Comparison of ENCODE assay signal across 1 cellular context in the genomic region with DNA sequence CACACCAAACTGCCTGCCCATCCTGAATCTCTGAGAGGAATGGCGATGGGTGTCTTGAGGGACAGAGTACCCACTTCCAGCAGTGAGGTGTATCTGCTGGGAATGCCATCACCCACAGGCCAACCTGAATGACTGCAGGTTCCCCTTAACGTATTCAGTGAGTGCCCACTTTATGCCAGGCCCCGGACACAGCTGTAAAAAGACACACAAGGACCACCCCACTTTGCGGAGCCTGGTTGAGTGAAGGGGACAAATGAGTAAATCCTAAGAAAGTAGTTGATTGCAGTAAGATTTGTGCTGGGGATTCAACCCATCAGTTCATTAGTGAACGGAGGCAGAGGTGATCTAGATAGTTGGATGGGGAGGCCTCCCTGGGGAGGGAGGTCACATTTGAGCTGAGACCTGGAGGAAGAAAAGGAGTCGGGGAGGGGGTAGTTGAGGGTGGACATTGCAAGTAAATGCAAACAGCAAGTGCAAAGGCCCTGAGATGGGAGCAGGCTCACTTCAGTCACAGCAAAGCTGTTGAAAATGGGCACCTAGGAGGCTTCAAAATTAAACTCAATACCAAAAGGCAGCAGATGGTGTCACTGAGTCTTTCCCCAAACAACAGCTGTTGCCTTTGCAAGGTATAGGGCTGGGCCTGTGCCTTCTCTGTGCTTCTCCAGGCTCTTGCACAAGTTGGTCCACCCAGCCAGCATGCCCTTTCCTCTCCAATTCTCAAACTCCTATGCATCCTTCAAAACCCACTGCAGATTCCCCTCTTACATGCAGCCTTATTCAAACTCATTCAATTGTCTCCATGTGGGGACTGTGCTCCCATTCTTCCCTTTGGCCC.
TF ChIP-seq lines count a peak whose summit lies in the region.

No MANE protein-coding gene starts in this region.

TF ChIP-seq in HepG2, 621 proteins besides CTCF, POLR2A, EP300 and RAD21 (continued from another document and continues in another):
- TF ChIP-seq ZNF691 (CRISPR knock-in tag; IDR thresholded peaks at IDR 0.05; ENCODE audit: borderline replicate concordance, low read depth), result 0 out of 2 replicates have a peak, but pooled peaks have one; percentile 28
- no peak for TF ChIP-seq GTF2F1 (IDR thresholded peaks at IDR 0.05; ENCODE audit: low read length)
- TF ChIP-seq HOMEZ (CRISPR knock-in tag; IDR thresholded peaks at IDR 0.05; ENCODE audit: low read depth), result no peak
- no peak for TF ChIP-seq TCF7L2 (IDR thresholded peaks at IDR 0.05; ENCODE audit: low read depth, low read length)
- no peak for TF ChIP-seq ZNF598 (CRISPR knock-in tag; IDR thresholded peaks at IDR 0.05; ENCODE audit: borderline replicate concordance)
- no peak for TF ChIP-seq ATAD3A (CRISPR knock-in tag; IDR thresholded peaks at IDR 0.05)
- TF ChIP-seq, protein P1, sequence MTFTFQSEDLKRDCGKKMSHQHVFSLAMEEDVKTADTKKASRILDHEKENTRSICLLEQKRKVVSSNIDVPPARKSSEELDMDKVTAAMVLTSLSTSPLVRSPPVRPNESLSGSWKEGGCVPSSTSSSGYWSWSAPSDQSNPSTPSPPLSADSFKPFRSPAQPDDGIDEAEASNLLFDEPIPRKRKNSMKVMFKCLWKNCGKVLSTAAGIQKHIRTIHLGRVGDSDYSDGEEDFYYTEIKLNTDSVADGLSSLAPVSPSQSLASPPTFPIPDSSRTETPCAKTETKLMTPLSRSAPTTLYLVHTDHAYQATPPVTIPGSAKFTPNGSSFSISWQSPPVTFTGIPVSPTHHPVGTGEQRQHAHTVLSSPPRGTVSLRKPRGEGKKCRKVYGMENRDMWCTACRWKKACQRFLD (CRISPR knock-in tag; IDR thresholded peaks at IDR 0.05; ENCODE audit: borderline replicate concordance), result no peak
- no peak for TF ChIP-seq NR1H2 (CRISPR knock-in tag; IDR thresholded peaks at IDR 0.05; ENCODE audit: borderline replicate concordance, low read depth)
- TF ChIP-seq ZNF572 (CRISPR knock-in tag; IDR thresholded peaks at IDR 0.05), result no peak
- TF ChIP-seq ZC3H4 (CRISPR knock-in tag; IDR thresholded peaks at IDR 0.05; ENCODE audit: borderline replicate concordance), result peak; percentile 94; the same call in 1 of the 2 replicates
- TF ChIP-seq ZNF230 (CRISPR knock-in tag; IDR thresholded peaks at IDR 0.05), result no peak
- no peak for TF ChIP-seq MED8 (CRISPR knock-in tag; IDR thresholded peaks at IDR 0.05; ENCODE audit: insufficient replicate concordance)
- TF ChIP-seq, protein P2, sequence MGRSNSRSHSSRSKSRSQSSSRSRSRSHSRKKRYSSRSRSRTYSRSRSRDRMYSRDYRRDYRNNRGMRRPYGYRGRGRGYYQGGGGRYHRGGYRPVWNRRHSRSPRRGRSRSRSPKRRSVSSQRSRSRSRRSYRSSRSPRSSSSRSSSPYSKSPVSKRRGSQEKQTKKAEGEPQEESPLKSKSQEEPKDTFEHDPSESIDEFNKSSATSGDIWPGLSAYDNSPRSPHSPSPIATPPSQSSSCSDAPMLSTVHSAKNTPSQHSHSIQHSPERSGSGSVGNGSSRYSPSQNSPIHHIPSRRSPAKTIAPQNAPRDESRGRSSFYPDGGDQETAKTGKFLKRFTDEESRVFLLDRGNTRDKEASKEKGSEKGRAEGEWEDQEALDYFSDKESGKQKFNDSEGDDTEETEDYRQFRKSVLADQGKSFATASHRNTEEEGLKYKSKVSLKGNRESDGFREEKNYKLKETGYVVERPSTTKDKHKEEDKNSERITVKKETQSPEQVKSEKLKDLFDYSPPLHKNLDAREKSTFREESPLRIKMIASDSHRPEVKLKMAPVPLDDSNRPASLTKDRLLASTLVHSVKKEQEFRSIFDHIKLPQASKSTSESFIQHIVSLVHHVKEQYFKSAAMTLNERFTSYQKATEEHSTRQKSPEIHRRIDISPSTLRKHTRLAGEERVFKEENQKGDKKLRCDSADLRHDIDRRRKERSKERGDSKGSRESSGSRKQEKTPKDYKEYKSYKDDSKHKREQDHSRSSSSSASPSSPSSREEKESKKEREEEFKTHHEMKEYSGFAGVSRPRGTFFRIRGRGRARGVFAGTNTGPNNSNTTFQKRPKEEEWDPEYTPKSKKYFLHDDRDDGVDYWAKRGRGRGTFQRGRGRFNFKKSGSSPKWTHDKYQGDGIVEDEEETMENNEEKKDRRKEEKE (IDR thresholded peaks at IDR 0.05), result no peak
- TF ChIP-seq, protein P3, sequence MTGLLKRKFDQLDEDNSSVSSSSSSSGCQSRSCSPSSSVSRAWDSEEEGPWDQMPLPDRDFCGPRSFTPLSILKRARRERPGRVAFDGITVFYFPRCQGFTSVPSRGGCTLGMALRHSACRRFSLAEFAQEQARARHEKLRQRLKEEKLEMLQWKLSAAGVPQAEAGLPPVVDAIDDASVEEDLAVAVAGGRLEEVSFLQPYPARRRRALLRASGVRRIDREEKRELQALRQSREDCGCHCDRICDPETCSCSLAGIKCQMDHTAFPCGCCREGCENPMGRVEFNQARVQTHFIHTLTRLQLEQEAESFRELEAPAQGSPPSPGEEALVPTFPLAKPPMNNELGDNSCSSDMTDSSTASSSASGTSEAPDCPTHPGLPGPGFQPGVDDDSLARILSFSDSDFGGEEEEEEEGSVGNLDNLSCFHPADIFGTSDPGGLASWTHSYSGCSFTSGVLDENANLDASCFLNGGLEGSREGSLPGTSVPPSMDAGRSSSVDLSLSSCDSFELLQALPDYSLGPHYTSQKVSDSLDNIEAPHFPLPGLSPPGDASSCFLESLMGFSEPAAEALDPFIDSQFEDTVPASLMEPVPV (CRISPR knock-in tag; IDR thresholded peaks at IDR 0.05), result no peak
- TF ChIP-seq ZNF615 (CRISPR knock-in tag; IDR thresholded peaks at IDR 0.05; ENCODE audit: borderline replicate concordance), result no peak
- no peak for TF ChIP-seq MYPOP (CRISPR knock-in tag; IDR thresholded peaks at IDR 0.05)
- no peak for TF ChIP-seq ZNF30 (CRISPR knock-in tag; IDR thresholded peaks at IDR 0.05)
- no peak for TF ChIP-seq ADNP (CRISPR knock-in tag; IDR thresholded peaks at IDR 0.05)
- TF ChIP-seq BCL6 (CRISPR knock-in tag; IDR thresholded peaks at IDR 0.05), result no peak
- TF ChIP-seq IRX3 (CRISPR knock-in tag; IDR thresholded peaks at IDR 0.05; ENCODE audit: borderline replicate concordance, low read depth), result no peak
- no peak for TF ChIP-seq ESRRA (CRISPR knock-in tag; IDR thresholded peaks at IDR 0.05; ENCODE audit: low read depth)
- TF ChIP-seq, protein P4, sequence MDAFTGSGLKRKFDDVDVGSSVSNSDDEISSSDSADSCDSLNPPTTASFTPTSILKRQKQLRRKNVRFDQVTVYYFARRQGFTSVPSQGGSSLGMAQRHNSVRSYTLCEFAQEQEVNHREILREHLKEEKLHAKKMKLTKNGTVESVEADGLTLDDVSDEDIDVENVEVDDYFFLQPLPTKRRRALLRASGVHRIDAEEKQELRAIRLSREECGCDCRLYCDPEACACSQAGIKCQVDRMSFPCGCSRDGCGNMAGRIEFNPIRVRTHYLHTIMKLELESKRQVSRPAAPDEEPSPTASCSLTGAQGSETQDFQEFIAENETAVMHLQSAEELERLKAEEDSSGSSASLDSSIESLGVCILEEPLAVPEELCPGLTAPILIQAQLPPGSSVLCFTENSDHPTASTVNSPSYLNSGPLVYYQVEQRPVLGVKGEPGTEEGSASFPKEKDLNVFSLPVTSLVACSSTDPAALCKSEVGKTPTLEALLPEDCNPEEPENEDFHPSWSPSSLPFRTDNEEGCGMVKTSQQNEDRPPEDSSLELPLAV (CRISPR knock-in tag; conservative IDR thresholded peaks at IDR 0.05; ENCODE audit: low read depth), result no peak
- TF ChIP-seq THAP7 (CRISPR knock-in tag; IDR thresholded peaks at IDR 0.05), result no peak
- TF ChIP-seq ELF4 (CRISPR knock-in tag; IDR thresholded peaks at IDR 0.05; ENCODE audit: borderline replicate concordance), result no peak
- no peak for TF ChIP-seq ZNF543 (CRISPR knock-in tag; IDR thresholded peaks at IDR 0.05)
- TF ChIP-seq ZNF576 (CRISPR knock-in tag; IDR thresholded peaks at IDR 0.05), result no peak
- TF ChIP-seq ZBTB21 (CRISPR knock-in tag; IDR thresholded peaks at IDR 0.05), result no peak
- TF ChIP-seq ZFP90 (CRISPR knock-in tag; IDR thresholded peaks at IDR 0.05; ENCODE audit: borderline replicate concordance), result no peak
- TF ChIP-seq ZNF782 (CRISPR knock-in tag; IDR thresholded peaks at IDR 0.05; ENCODE audit: borderline replicate concordance), result no peak
- no peak for TF ChIP-seq ZNF232 (CRISPR knock-in tag; IDR thresholded peaks at IDR 0.05; ENCODE audit: borderline replicate concordance)
- no peak for TF ChIP-seq NKX3-1 (CRISPR knock-in tag; IDR thresholded peaks at IDR 0.05)
- no peak for TF ChIP-seq SMAD1 (CRISPR knock-in tag; IDR thresholded peaks at IDR 0.05; ENCODE audit: borderline replicate concordance, low read depth)
- TF ChIP-seq SMAD3 (CRISPR knock-in tag; IDR thresholded peaks at IDR 0.05), result 0 out of 2 replicates have a peak, but pooled peaks have one; percentile 23
- peak; percentile 90 for TF ChIP-seq HNRNPH1 (optimal IDR thresholded peaks at IDR 0.05; ENCODE audit: low read depth, low read length)
- TF ChIP-seq, protein P5, sequence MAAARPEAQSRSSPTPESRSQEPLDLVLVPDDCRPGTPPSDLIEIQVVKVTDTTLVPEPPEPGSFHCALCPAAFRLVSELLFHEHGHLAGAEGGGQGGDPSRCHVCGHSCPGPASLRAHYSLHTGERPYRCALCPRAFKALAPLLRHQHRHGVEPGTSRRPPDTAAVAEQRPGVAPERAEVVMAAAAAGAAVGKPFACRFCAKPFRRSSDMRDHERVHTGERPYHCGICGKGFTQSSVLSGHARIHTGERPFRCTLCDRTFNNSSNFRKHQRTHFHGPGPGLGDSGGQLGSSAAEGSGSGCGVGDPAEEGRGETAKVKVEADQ (CRISPR knock-in tag; IDR thresholded peaks at IDR 0.05; ENCODE audit: borderline replicate concordance), result no peak
- TF ChIP-seq RBAK (CRISPR knock-in tag; IDR thresholded peaks at IDR 0.05), result no peak
- TF ChIP-seq ZBTB42 (CRISPR knock-in tag; IDR thresholded peaks at IDR 0.05), result no peak
- TF ChIP-seq POLR2G (IDR thresholded peaks at IDR 0.05; ENCODE audit: low read depth, low read length), result peak; percentile 92
- no peak for TF ChIP-seq SETDB1 (CRISPR knock-in tag; IDR thresholded peaks at IDR 0.05; ENCODE audit: borderline replicate concordance)
- peak; percentile 27; the same call in 1 of the 2 replicates for TF ChIP-seq ZNF350 (CRISPR knock-in tag; IDR thresholded peaks at IDR 0.05; ENCODE audit: borderline replicate concordance, low read depth)
- no peak for TF ChIP-seq ZNF552 (CRISPR knock-in tag; IDR thresholded peaks at IDR 0.05; ENCODE audit: borderline replicate concordance)
- no peak for TF ChIP-seq CENPBD1 (CRISPR knock-in tag; IDR thresholded peaks at IDR 0.05; ENCODE audit: borderline replicate concordance, low read depth)
- no peak for TF ChIP-seq ZNF362 (CRISPR knock-in tag; IDR thresholded peaks at IDR 0.05; ENCODE audit: borderline replicate concordance)
